ENCODE assay signal across 18 cellular contexts in the genomic region with DNA sequence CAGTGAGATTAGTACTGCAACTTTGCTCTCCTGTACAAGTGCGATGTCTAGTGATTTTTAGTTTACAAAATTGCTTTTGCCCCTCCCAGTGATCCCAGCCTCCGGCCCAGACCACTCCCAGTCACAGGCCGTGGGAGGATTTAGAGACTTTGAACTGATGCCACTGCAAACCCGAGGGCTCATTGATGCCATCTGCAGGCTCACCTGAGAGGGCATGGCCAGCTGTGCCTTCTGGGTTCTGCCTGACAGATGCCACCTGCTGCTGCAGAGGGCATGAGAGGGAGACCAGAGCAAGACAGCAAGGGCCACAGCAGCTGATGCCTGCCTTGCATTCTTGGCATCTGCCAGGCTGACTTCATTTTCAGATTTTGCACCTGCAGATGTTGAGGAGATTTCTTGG.
DNase-seq lines count a peak whose midpoint lies in the region; ATAC-seq, FAIRE-seq and TF ChIP-seq lines count a peak whose summit lies in the region.
"Had no signal": no experiment of that assay in that cellular context is flagged by ENCODE, and none has a peak within 500 bp of the region (broad histone marks: within the 10 kb centered on the region; RNA-seq: fewer than 3 reads in every experiment).

No MANE protein-coding gene starts in this region.

- no peak overlapping the region for H3K4me3 ChIP-seq in OCI-LY1 (ENCODE audit: low read depth, low read length, poor library complexity, severe bottlenecking)
- H3K4me3 ChIP-seq in kidney (ENCODE audit: low read length in 2 of 2) = no peak overlapping the region
- H3K4me3 ChIP-seq: A549, esophagus muscularis mucosa, gastrocnemius medialis, GM12878, pancreas, thoracic aorta had no signal

- H3K9ac ChIP-seq in OCI-LY1 (ENCODE audit: low read length) = no peak overlapping the region
- no peak overlapping the region for H3K9ac ChIP-seq in kidney (ENCODE audit: low read length in 2 of 2)

- no peaks in the 10 kb centered on the region for H3K79me2 ChIP-seq in OCI-LY1 (ENCODE audit: insufficient read depth, low read length)

- no peaks in the 10 kb centered on the region for H3K27me3 ChIP-seq in OCI-LY1 (ENCODE audit: insufficient read depth, low read length)
- H3K27me3 ChIP-seq: esophagus muscularis mucosa, gastrocnemius medialis, pancreas had no signal

- H2AFZ ChIP-seq in OCI-LY1 (ENCODE audit: low read length) = no peak overlapping the region

- ATAC-seq in left lobe of liver (peak; percentile 73), HG02642 (IDR thresholded peaks at IDR 0.05; ENCODE audit: poor library complexity, unreplicated experiment) (no peak)
- ATAC-seq: A549; gastrocnemius medialis; GM12878; naive thymus-derived CD8-positive, alpha-beta T cell; pancreas; stimulated activated memory B cell treated with anti-CD40 and anti-IgM and Interleukin-4, amounts not matched to agents 10 μg/mL and 1 μg/mL and 100 μg/mL, for 72 hours had no signal

- no peaks in the 10 kb centered on the region for H3K36me3 ChIP-seq in OCI-LY1 (ENCODE audit: insufficient read depth, low read length)
- no peaks in the 10 kb centered on the region for H3K36me3 ChIP-seq in kidney (ENCODE audit: control insufficient read depth in 1 of 2, insufficient read depth in 2 of 2, low read length in 2 of 2)
- H3K36me3 ChIP-seq: esophagus muscularis mucosa, gastrocnemius medialis, pancreas, thoracic aorta had no signal

- H3F3A ChIP-seq in OCI-LY1 (ENCODE audit: insufficient read depth, low read length) = no peaks in the 10 kb centered on the region

- DNase-seq in NCI-H345 (lab: John Stamatoyannopoulos, UW) (peak; percentile 30), NCI-H345 treated with DMSO at 0.1 percent for 48 hours (lab: John Stamatoyannopoulos, UW; ENCODE audit: unreplicated experiment) (no peak), NCI-H1105 treated with DMSO at 0.1 percent for 48 hours (lab: John Stamatoyannopoulos, UW) (peak; percentile 13), left lobe of liver (ENCODE audit: low spot score) (no peak), kidney (no peak), KBM-7 (no peak)
- DNase-seq: activated CD4-positive, alpha-beta T cell treated with anti-CD3 and anti-CD28 coated beads for 4 hours; effector CD8-positive, alpha-beta T cell; gastrocnemius medialis; naive thymus-derived CD8-positive, alpha-beta T cell; pancreas had no signal

- H4K20me1 ChIP-seq in OCI-LY1 (ENCODE audit: insufficient read depth, low read length) = no peaks in the 10 kb centered on the region

- H3K9me2 ChIP-seq in OCI-LY1 (ENCODE audit: low read depth, low read length) = no peaks in the 10 kb centered on the region

- FAIRE-seq in kidney (lab: Jason Lieb, UNC) = no peak
- FAIRE-seq: A549, GM12878, pancreas had no signal

- intact Hi-C loops in kidney (cut with DNase I) = no loop called here

- no peak overlapping the region for H3K27ac ChIP-seq in OCI-LY1 (ENCODE audit: low read depth, low read length, poor library complexity, severe bottlenecking)
- no peak overlapping the region for H3K27ac ChIP-seq in kidney (ENCODE audit: low read depth in 2 of 2, low read length in 2 of 2)
- H3K27ac ChIP-seq: A549, esophagus muscularis mucosa, gastrocnemius medialis, pancreas, thoracic aorta had no signal

- in situ Hi-C loops in KBM-7 (cut with MboI; ENCODE audit: low pct_unique_long_range_greater_than_20kb, low sequenced_read_pairs) = no loop called here

- H3K4me1 ChIP-seq in OCI-LY1 (ENCODE audit: insufficient read depth, low read length, severe bottlenecking) = no peaks in the 10 kb centered on the region
- no peaks in the 10 kb centered on the region for H3K4me1 ChIP-seq in kidney (ENCODE audit: control insufficient read depth in 1 of 2, insufficient read depth in 1 of 2, low read depth in 1 of 2, low read length in 2 of 2)
- H3K4me1 ChIP-seq: A549, esophagus muscularis mucosa, gastrocnemius medialis, pancreas had no signal

- no peak overlapping the region for H3K4me2 ChIP-seq in OCI-LY1 (ENCODE audit: low read length)
- H3K4me2 ChIP-seq: A549 had no signal

- H3K9me3 ChIP-seq in OCI-LY1 (ENCODE audit: low read length) = no peaks in the 10 kb centered on the region
- no peaks in the 10 kb centered on the region for H3K9me3 ChIP-seq in kidney (ENCODE audit: control insufficient read depth in 1 of 2, low read length in 2 of 2)
- H3K9me3 ChIP-seq: A549, esophagus muscularis mucosa, gastrocnemius medialis, pancreas, thoracic aorta had no signal

- TF ChIP-seq CTCF in OCI-LY1 (IDR thresholded peaks at IDR 0.05; ENCODE audit: low read length) = 0 out of 2 replicates have a peak, but pooled peaks have one; percentile 6
- no peak for TF ChIP-seq CTCF in kidney (IDR thresholded peaks at IDR 0.05; ENCODE audit: borderline replicate concordance, extremely low read depth, insufficient read depth)

Comparison
In these comparisons a context has a peak if more than half of its experiments do, and no peak if none do; other contexts are left out.
1. DNase-seq: peak in NCI-H345 (single experiment) and NCI-H1105 treated with DMSO at 0.1 percent for 48 hours (single experiment); none in NCI-H345 treated with DMSO at 0.1 percent for 48 hours (single experiment), left lobe of liver (single experiment), kidney (single experiment) and KBM-7 (single experiment).